In genomic region chr4:10117424-10118354, GRCh38 we compare ENCODE assay signal across 9 cellular contexts. TPM values are rescaled to one million over a fixed set of nuclear protein-coding genes. Genes with fewer than 3 reads are reported as not detected.
DNase-seq lines count a peak whose midpoint lies in the region; ATAC-seq, FAIRE-seq and TF ChIP-seq lines count a peak whose summit lies in the region.
"Had no signal": no experiment of that assay in that cellular context is flagged by ENCODE, and none has a peak within 500 bp of the region (broad histone marks: within the 10 kb centered on the region; RNA-seq: fewer than 3 reads in every experiment).

No MANE protein-coding gene starts in this region.

- H3K4me2 ChIP-seq in OCI-LY1 (ENCODE audit: low read length): peak overlapping the region; percentile 73
- H3K4me2 ChIP-seq in K562 (ENCODE audit: insufficient read depth, low read length): peak overlapping the region; percentile 86

- no peaks in the 10 kb centered on the region for H3K27me3 Mint-ChIP-seq in stimulated activated naive CD8-positive, alpha-beta T cell treated with anti-CD3 and anti-CD28 coated beads, Interleukin-15, amount 100 ng/mL, for 72 hours

- intact Hi-C loops in K562 (cut with micrococcal nuclease) (loop anchor here (2.0 kb wide), 1 partner anchor 63 kb away; no protein-coding TSS in a partner anchor), left colon (cut with DNase I, micrococcal nuclease) (no loop called here)

- H3K27me3 ChIP-seq in OCI-LY1 (ENCODE audit: insufficient read depth, low read length): no peaks in the 10 kb centered on the region
- no peaks in the 10 kb centered on the region for H3K27me3 ChIP-seq in K562 (ENCODE audit: control insufficient read depth in 2 of 2, insufficient read depth in 2 of 2, low read length in 2 of 2)

- H3K9me3 Mint-ChIP-seq in stimulated activated naive CD8-positive, alpha-beta T cell treated with anti-CD3 and anti-CD28 coated beads, Interleukin-15, amount 100 ng/mL, for 72 hours: no peaks in the 10 kb centered on the region

- peak overlapping the region; percentile 81 for H3K9ac ChIP-seq in OCI-LY1 (ENCODE audit: low read length)
- H3K9ac ChIP-seq in K562 (ENCODE audit: insufficient read depth in 1 of 2, low read depth in 2 of 2, low read length in 2 of 2): peak overlapping the region; percentile 94 to 98

- H3K79me2 ChIP-seq in OCI-LY1 (ENCODE audit: insufficient read depth, low read length) (no peaks in the 10 kb centered on the region), K562 (ENCODE audit: control insufficient read depth, insufficient read depth, low read length) (peaks cover 47% of the 10 kb centered on the region)

- BruUV-seq in K562 (replicated peaks; lab: Mats Ljungman, UMichigan): TSS peak; percentile 89

- FAIRE-seq in K562 (lab: Jason Lieb, UNC): peak; percentile 29
- FAIRE-seq: endometrium had no signal

- H4K20me1 ChIP-seq in OCI-LY1 (ENCODE audit: insufficient read depth, low read length) (no peaks in the 10 kb centered on the region), K562 (replicated peaks; ENCODE audit: control insufficient read depth, insufficient read depth, low read length) (peaks cover 20% of the 10 kb centered on the region)

- H3F3A ChIP-seq in OCI-LY1 (ENCODE audit: insufficient read depth, low read length): no peaks in the 10 kb centered on the region

- TF ChIP-seq EP300 in K562 (IDR thresholded peaks at IDR 0.05; ENCODE audit: low read length): no peak

- H3K27ac ChIP-seq in OCI-LY1 (ENCODE audit: low read depth, low read length, poor library complexity, severe bottlenecking) (peak overlapping the region; percentile 69), K562 (ENCODE audit: extremely low read depth, low read depth, low read length) (peak overlapping the region; percentile 89)

- no peak for TF ChIP-seq CTCF in OCI-LY1 (IDR thresholded peaks at IDR 0.05; ENCODE audit: low read length)
- no peak for TF ChIP-seq CTCF in K562 (IDR thresholded peaks at IDR 0.05 in 2 of 3, conservative IDR thresholded peaks at IDR 0.05 in 1 of 3; ENCODE audit: insufficient read depth in 2 of 3, low read depth in 1 of 3, low read length in 3 of 3)

- H3K9me3 ChIP-seq in OCI-LY1 (ENCODE audit: low read length) (no peaks in the 10 kb centered on the region), K562 (replicated peaks; ENCODE audit: control insufficient read depth, insufficient read depth, low read depth, low read length) (no peaks in the 10 kb centered on the region)

- peak overlapping the region; percentile 94 for H3K27ac Mint-ChIP-seq in stimulated activated naive CD8-positive, alpha-beta T cell treated with anti-CD3 and anti-CD28 coated beads, Interleukin-15, amount 100 ng/mL, for 72 hours

- in situ Hi-C loops in K562 (cut with MboI): no loop called here

- CTCF ChIA-PET in K562 (lab: Yijun Ruan, JAX; ENCODE audit: low intra/inter-chr PET ratio): interaction anchor here (0.6 to 1.1 kb wide), 2 partner anchors 41 to 398 kb away, joined by 3 to 4 read pairs; no protein-coding TSS in a partner anchor

- TF ChIP-seq RAD21 in K562 (CRISPR knock-in tag; conservative IDR thresholded peaks at IDR 0.05 in 1 of 2, IDR thresholded peaks at IDR 0.05 in 1 of 2): no peak

- 0 out of 2 replicates have a peak, but pooled peaks have one; percentile 1 for TF ChIP-seq POLR2A in K562 (conservative IDR thresholded peaks at IDR 0.05)

- H3K4me1 ChIP-seq in OCI-LY1 (ENCODE audit: insufficient read depth, low read length, severe bottlenecking) (peaks cover 21% of the 10 kb centered on the region), K562 (replicated peaks in 1 of 2; ENCODE audit: control insufficient read depth in 2 of 2, insufficient read depth in 2 of 2, low read length in 2 of 2) (peaks cover 17 to 30% of the 10 kb centered on the region in 2 experiments)

- ATAC-seq in K562 (peak; percentile 0; the same call in 2 of the 3 replicates), left colon (peak; percentile 17), GM21423 (IDR thresholded peaks at IDR 0.05; ENCODE audit: unreplicated experiment) (no peak)
- ATAC-seq in stimulated activated naive CD8-positive, alpha-beta T cell treated with anti-CD3 and anti-CD28 coated beads, Interleukin-15, amount 100 ng/mL, for 72 hours: peak; percentile 14

- peaks cover 90% of the 10 kb centered on the region for H3K4me1 Mint-ChIP-seq in stimulated activated naive CD8-positive, alpha-beta T cell treated with anti-CD3 and anti-CD28 coated beads, Interleukin-15, amount 100 ng/mL, for 72 hours

- 12% methylated on average over 21 of the region's 22 CpGs for WGBS in K562 (ENCODE audit: insufficient coverage, low coverage, missing lambda C conversion rate)

- H3K9me1 ChIP-seq in K562 (ENCODE audit: control insufficient read depth, insufficient read depth, low read length): no peaks in the 10 kb centered on the region

- peak in 5 of 6 experiments; percentile 50 to 58 (median 55) for DNase-seq in stimulated activated naive CD4-positive, alpha-beta T cell (lab: John Stamatoyannopoulos, UW)
- no peak for DNase-seq in stimulated activated naive CD4-positive, alpha-beta T cell treated with Interleukin-2 at 50 U/mL for 16 hours (lab: John Stamatoyannopoulos, UW)
- DNase-seq in K562 (ENCODE audit: extremely low read depth in 1 of 4, low spot score in 3 of 4): peak in 1 of 4 experiments; percentile 39
- DNase-seq in left colon: peak in 1 of 2 donors; percentile 73
- DNase-seq in stimulated activated naive CD8-positive, alpha-beta T cell treated with anti-CD3 and anti-CD28 coated beads, Interleukin-15, amount 100 ng/mL, for 72 hours: peak in 1 of 2 donors; percentile 42
- DNase-seq in glomerular visceral epithelial cell (ENCODE audit: extremely low spot score): no peak

- H3K9me2 ChIP-seq in OCI-LY1 (ENCODE audit: low read depth, low read length): no peaks in the 10 kb centered on the region

- no peak overlapping the region for H2AFZ ChIP-seq in OCI-LY1 (ENCODE audit: low read length)
- no peak overlapping the region for H2AFZ ChIP-seq in K562 (ENCODE audit: low read depth, low read length)

- POLR2A ChIA-PET in K562 (lab: Yijun Ruan, JAX): interaction anchor here (0.6 to 7.3 kb wide), 82 partner anchors 8 to 808 kb away, joined by 3 to 216 read pairs (median 4); partner anchors contain the start of gene ZNF518B

- peaks cover 30% of the 10 kb centered on the region for H3K36me3 ChIP-seq in OCI-LY1 (ENCODE audit: insufficient read depth, low read length)
- peaks cover 31% of the 10 kb centered on the region for H3K36me3 ChIP-seq in K562 (ENCODE audit: control insufficient read depth, insufficient read depth, low read length)

- H3K4me3 ChIP-seq in OCI-LY1 (ENCODE audit: low read depth, low read length, poor library complexity, severe bottlenecking) (peak overlapping the region; percentile 89), K562 (peak overlapping the region; percentile 63)

- H3K4me3 Mint-ChIP-seq in stimulated activated naive CD8-positive, alpha-beta T cell treated with anti-CD3 and anti-CD28 coated beads, Interleukin-15, amount 100 ng/mL, for 72 hours: peak overlapping the region; percentile 83 to 91

TF ChIP-seq in K562, 482 proteins besides CTCF, POLR2A, EP300 and RAD21 (continues in another document):
- TF ChIP-seq MYC (IDR thresholded peaks at IDR 0.05; ENCODE audit: low read depth, low read length) (0 out of 2 replicates have a peak, but pooled peaks have one; percentile 4), MYC (CRISPR knock-in tag; IDR thresholded peaks at IDR 0.05; ENCODE audit: borderline replicate concordance, low read depth) (no peak; the same call in 1 of the 2 replicates), THRAP3 (IDR thresholded peaks at IDR 0.05; ENCODE audit: borderline replicate concordance) (0 out of 2 replicates have a peak, but pooled peaks have one; percentile 75), SMARCE1 (IDR thresholded peaks at IDR 0.05) (0 out of 2 replicates have a peak, but pooled peaks have one; percentile 13), LCOR (CRISPR knock-in tag; IDR thresholded peaks at IDR 0.05) (no peak), TOE1 (IDR thresholded peaks at IDR 0.05; ENCODE audit: borderline replicate concordance) (0 out of 2 replicates have a peak, but pooled peaks have one; percentile 24), TOE1 (CRISPR knock-in tag; IDR thresholded peaks at IDR 0.05; ENCODE audit: borderline replicate concordance, low read depth) (no peak), FOXK2 (conservative IDR thresholded peaks at IDR 0.05 in 1 of 2, IDR thresholded peaks at IDR 0.05 in 1 of 2; ENCODE audit: low read depth in 2 of 2) (0 out of 4 replicates have a peak, but pooled peaks of 1 of the 2 experiments have one; percentile 8), MXD1 (CRISPR knock-in tag; IDR thresholded peaks at IDR 0.05; ENCODE audit: borderline replicate concordance, poor library complexity, severe bottlenecking) (no peak), SMARCC2 (IDR thresholded peaks at IDR 0.05; ENCODE audit: low read depth) (0 out of 2 replicates have a peak, but pooled peaks have one; percentile 18), HDAC2 (IDR thresholded peaks at IDR 0.05) (0 out of 2 replicates have a peak, but pooled peaks have one; percentile 2)

RNA-seq across cellular contexts. Expression of gene WDR1, which starts 1.1 kb away (rescaled TPM):
- total RNA-seq in K562 (2011; cell fraction: chromatin; rRNA removed; ENCODE audit: low replicate concordance): 72.4 and 125 TPM in 2 replicates
- 75.3 and 90.2 TPM in 2 replicates for total RNA-seq in K562 (2011; cell fraction: nucleolus; rRNA removed)
- 64.2 and 70.3 TPM in 2 replicates for total RNA-seq in K562 (2011; cell fraction: nucleoplasm; rRNA removed)
- total RNA-seq in K562 (2014; rRNA removed): 151 and 154 TPM in 2 replicates
- total RNA-seq in K562 (2014; rRNA removed; fragmentation: Illumina TruSeq; extraction: Trizol): 111 and 112 TPM in 2 replicates
- total RNA-seq in K562 (2015; rRNA removed; fragmentation: Illumina TruSeq; extraction: Trizol): 120 and 124 TPM in 2 replicates
- total RNA-seq in K562 (2021): 186 and 213 TPM in 2 replicates
- 140 and 186 TPM in 2 replicates for polyA plus RNA-seq in K562 (2011; rRNA removed)
- 176 and 298 TPM in 2 replicates for polyA plus RNA-seq in K562 (2011; cell fraction: cytosol; rRNA removed)
- 133 and 190 TPM in 2 replicates for polyA plus RNA-seq in K562 (2011; cell fraction: nucleus; rRNA removed)
- polyA plus RNA-seq in K562 (2012): 144 and 177 TPM in 2 replicates
- polyA plus RNA-seq in K562 (2014; fragmentation: Illumina TruSeq; extraction: Trizol): 139 and 149 TPM in 2 replicates
- polyA plus RNA-seq in K562 (2014; fragmentation: Nextera tagmentation; extraction: Ambion mirVana): 10 to 100 TPM; 16.1 to 23.0 TPM
- 120 and 125 TPM in 2 replicates for polyA plus RNA-seq in K562 (2014; rRNA removed)
- polyA minus RNA-seq in K562 (2011; rRNA and poly(A)+ RNA removed): 188 and 256 TPM in 2 replicates
- 111 and 132 TPM in 2 replicates for polyA minus RNA-seq in K562 (2011; cell fraction: cytosol; rRNA and poly(A)+ RNA removed)
- 53.7 and 56.2 TPM in 2 replicates for polyA minus RNA-seq in K562 (2011; cell fraction: nucleus; rRNA and poly(A)+ RNA removed)
- total RNA-seq in left colon: 100 to 1,000 TPM; 448 to 457 TPM

Comparison
In these comparisons a context has a peak if more than half of its experiments do, and no peak if none do; other contexts are left out.
1. DNase-seq: peak in stimulated activated naive CD4-positive, alpha-beta T cell (5 of 6); none in stimulated activated naive CD4-positive, alpha-beta T cell treated with Interleukin-2 at 50 U/mL for 16 hours (single experiment) and glomerular visceral epithelial cell (single experiment).